In genomic region chr2:12091201-12091806, GRCh38 we compare ENCODE assay signal across 25 cellular contexts.
DNase-seq lines count a peak whose midpoint lies in the region; ATAC-seq, FAIRE-seq and TF ChIP-seq lines count a peak whose summit lies in the region.
"Had no signal": no experiment of that assay in that cellular context is flagged by ENCODE, and none has a peak within 500 bp of the region (broad histone marks: within the 10 kb centered on the region; RNA-seq: fewer than 3 reads in every experiment).

No MANE protein-coding gene starts in this region.

- WGBS in K562 (ENCODE audit: insufficient coverage, low coverage, missing lambda C conversion rate), result 57% methylated on average over 4 of the region's 4 CpGs

- no peaks in the 10 kb centered on the region for H3K36me3 ChIP-seq in K562 (ENCODE audit: control insufficient read depth, insufficient read depth, low read length)
- H3K36me3 ChIP-seq: ovary had no signal

- H3K36me3 Mint-ChIP-seq in activated T-cell treated with anti-CD3 and anti-CD28 coated beads, Interleukin-2, amount 50 U/mL, for 72 hours (ENCODE audit: insufficient read depth in 2 of 2), result peaks cover 0 to 1% of the 10 kb centered on the region in 2 donors
- H3K36me3 Mint-ChIP-seq: CD4-positive, CD25-positive, alpha-beta regulatory T cell; stimulated activated memory B cell treated with anti-CD40 and anti-IgM and Interleukin-4, amounts not matched to agents 10 μg/mL and 1 μg/mL and 100 μg/mL, for 72 hours had no signal

- no peak overlapping the region for H3K27ac Mint-ChIP-seq in activated T-cell treated with anti-CD3 and anti-CD28 coated beads, Interleukin-2, amount 50 U/mL, for 72 hours
- H3K27ac Mint-ChIP-seq: activated CD4-positive, alpha-beta T cell treated with anti-CD3 and anti-CD28 coated beads, Interleukin-2, amount 10 ng/mL, durations not matched to agents 24 days and 14 days; CD4-positive, CD25-positive, alpha-beta regulatory T cell; GM23338; stimulated activated memory B cell treated with anti-CD40 and anti-IgM and Interleukin-4, amounts not matched to agents 10 μg/mL and 1 μg/mL and 100 μg/mL, for 72 hours had no signal

- peaks cover 0 to 2% of the 10 kb centered on the region in 2 donors for H3K9me3 Mint-ChIP-seq in activated T-cell treated with anti-CD3 and anti-CD28 coated beads, Interleukin-2, amount 50 U/mL, for 72 hours
- H3K9me3 Mint-ChIP-seq: GM23338; stimulated activated memory B cell treated with anti-CD40 and anti-IgM and Interleukin-4, amounts not matched to agents 10 μg/mL and 1 μg/mL and 100 μg/mL, for 72 hours had no signal

- no peaks in the 10 kb centered on the region for H3K4me1 Mint-ChIP-seq in activated T-cell treated with anti-CD3 and anti-CD28 coated beads, Interleukin-2, amount 50 U/mL, for 72 hours (ENCODE audit: low read depth)
- H3K4me1 Mint-ChIP-seq: activated CD4-positive, alpha-beta T cell treated with anti-CD3 and anti-CD28 coated beads, Interleukin-2, amount 10 ng/mL, durations not matched to agents 24 days and 14 days had no signal

- BruUV-seq in K562 (replicated peaks; lab: Mats Ljungman, UMichigan), result no TSS peak

- no peak overlapping the region for H3K4me3 Mint-ChIP-seq in activated T-cell treated with anti-CD3 and anti-CD28 coated beads, Interleukin-2, amount 50 U/mL, for 72 hours
- H3K4me3 Mint-ChIP-seq: activated CD4-positive, alpha-beta T cell treated with anti-CD3 and anti-CD28 coated beads, Interleukin-2, amount 10 ng/mL, durations not matched to agents 24 days and 14 days; CD4-positive, CD25-positive, alpha-beta regulatory T cell; GM23338; naive thymus-derived CD8-positive, alpha-beta T cell; stimulated activated memory B cell treated with anti-CD40 and anti-IgM and Interleukin-4, amounts not matched to agents 10 μg/mL and 1 μg/mL and 100 μg/mL, for 72 hours had no signal

- no peak for TF ChIP-seq EP300 in K562 (IDR thresholded peaks at IDR 0.05; ENCODE audit: low read length)

- H4K20me1 ChIP-seq in K562 (replicated peaks; ENCODE audit: control insufficient read depth, insufficient read depth, low read length), result no peaks in the 10 kb centered on the region

- TF ChIP-seq RAD21 in K562 (CRISPR knock-in tag; conservative IDR thresholded peaks at IDR 0.05 in 1 of 2, IDR thresholded peaks at IDR 0.05 in 1 of 2), result no peak

- DNase-seq in EL (peak; percentile 75), NCI-H226 (peak; percentile 51), K562 (ENCODE audit: extremely low read depth in 1 of 4, low spot score in 3 of 4) (no peak), iris pigment epithelial cell (ENCODE audit: low read depth) (peak; percentile 18), cardiac septum (ENCODE audit: low spot score) (no peak), midbrain (lab: John Stamatoyannopoulos, UW) (no peak)
- no peak for DNase-seq in activated T-cell treated with anti-CD3 and anti-CD28 coated beads, Interleukin-2, amount 50 U/mL, for 72 hours
- DNase-seq: activated CD4-positive, alpha-beta T cell treated with anti-CD3 and anti-CD28 coated beads, Interleukin-2, amount 10 ng/mL, durations not matched to agents 24 days and 14 days; caudate nucleus; CD4-positive, CD25-positive, alpha-beta regulatory T cell; DMS 273 treated with DMSO at 0.1 percent for 48 hours; GF-D8; glutamatergic neuron; mesendoderm; naive thymus-derived CD8-positive, alpha-beta T cell; NCI-H1417; NCI-H2171; NCI-H526 treated with DMSO at 0.1 percent for 48 hours; ovary; SHP77; stimulated activated CD4-positive, alpha-beta T cell treated with anti-CD3 and anti-CD28 coated beads, Interleukin-1b, Interleukin-23, amount 100 ng/mL, for 48 hours; testis had no signal

- no peaks in the 10 kb centered on the region for H3K9me3 ChIP-seq in K562 (replicated peaks; ENCODE audit: control insufficient read depth, insufficient read depth, low read depth, low read length)
- H3K9me3 ChIP-seq: ovary, testis had no signal

- POLR2A ChIA-PET in K562 (lab: Yijun Ruan, JAX), result interaction anchor here (0.6 kb wide), 1 partner anchor 110 kb away, joined by 3 read pairs; no protein-coding TSS in a partner anchor

- no peak overlapping the region for H3K4me3 ChIP-seq in K562
- H3K4me3 ChIP-seq: GM23338, ovary, testis had no signal

- CTCF ChIA-PET in K562 (lab: Yijun Ruan, JAX; ENCODE audit: low intra/inter-chr PET ratio), result no interaction called here

- H3K9me1 ChIP-seq in K562 (ENCODE audit: control insufficient read depth, insufficient read depth, low read length), result no peaks in the 10 kb centered on the region

- in situ Hi-C loops in K562 (cut with MboI), result no loop called here

- FAIRE-seq in K562 (lab: Jason Lieb, UNC), result no peak

- TF ChIP-seq CTCF in K562 (IDR thresholded peaks at IDR 0.05 in 2 of 3, conservative IDR thresholded peaks at IDR 0.05 in 1 of 3; ENCODE audit: insufficient read depth in 2 of 3, low read depth in 1 of 3, low read length in 3 of 3), result no peak

- H3K27me3 Mint-ChIP-seq in activated T-cell treated with anti-CD3 and anti-CD28 coated beads, Interleukin-2, amount 50 U/mL, for 72 hours (ENCODE audit: low read depth), result peaks cover 16% of the 10 kb centered on the region
- H3K27me3 Mint-ChIP-seq: naive thymus-derived CD8-positive, alpha-beta T cell; stimulated activated memory B cell treated with anti-CD40 and anti-IgM and Interleukin-4, amounts not matched to agents 10 μg/mL and 1 μg/mL and 100 μg/mL, for 72 hours had no signal

- no peaks in the 10 kb centered on the region for H3K27me3 ChIP-seq in K562 (ENCODE audit: control insufficient read depth in 2 of 2, insufficient read depth in 2 of 2, low read length in 2 of 2)
- H3K27me3 ChIP-seq: ovary, testis had no signal

- no peak for TF ChIP-seq POLR2A in K562 (conservative IDR thresholded peaks at IDR 0.05)

- peak overlapping the region; percentile 29; the same call in 1 of the 2 replicates for H2AFZ ChIP-seq in K562 (ENCODE audit: low read depth, low read length)

- no peak overlapping the region for H3K27ac ChIP-seq in K562 (ENCODE audit: extremely low read depth, low read depth, low read length)
- H3K27ac ChIP-seq: ovary, testis had no signal

- no peak overlapping the region for H3K4me2 ChIP-seq in K562 (ENCODE audit: insufficient read depth, low read length)
- H3K4me2 ChIP-seq: GM23338 had no signal

- H3K79me2 ChIP-seq in K562 (ENCODE audit: control insufficient read depth, insufficient read depth, low read length), result no peaks in the 10 kb centered on the region

- no peaks in the 10 kb centered on the region for H3K4me1 ChIP-seq in K562 (replicated peaks in 1 of 2; ENCODE audit: control insufficient read depth in 2 of 2, insufficient read depth in 2 of 2, low read length in 2 of 2)
- H3K4me1 ChIP-seq: testis had no signal

- ATAC-seq in K562 (no peak), HG03571 (IDR thresholded peaks at IDR 0.05; ENCODE audit: unreplicated experiment) (no peak)
- no peak for ATAC-seq in activated T-cell treated with anti-CD3 and anti-CD28 coated beads, Interleukin-2, amount 50 U/mL, for 72 hours (replicated peaks in 1 of 2)
- ATAC-seq: GM23338; naive thymus-derived CD8-positive, alpha-beta T cell; stimulated activated memory B cell treated with anti-CD40 and anti-IgM and Interleukin-4, amounts not matched to agents 10 μg/mL and 1 μg/mL and 100 μg/mL, for 72 hours had no signal

- H3K9ac ChIP-seq in K562 (ENCODE audit: insufficient read depth in 1 of 2, low read depth in 2 of 2, low read length in 2 of 2), result no peak overlapping the region

- intact Hi-C loops in K562 (cut with micrococcal nuclease) (no loop called here), cardiac septum (cut with DNase I) (no loop called here)

Comparison
In these comparisons a context has a peak if more than half of its experiments do, and no peak if none do; other contexts are left out.
1. DNase-seq: peak in EL (single experiment), NCI-H226 (single experiment) and iris pigment epithelial cell (single experiment); none in K562 (0 of 4), cardiac septum (single experiment), midbrain (single experiment) and activated T-cell treated with anti-CD3 and anti-CD28 coated beads, Interleukin-2, amount 50 U/mL, for 72 hours (0 of 2).